In genomic region chr18:57373017-57373416, GRCh38 we compare ENCODE assay signal across 39 cellular contexts. TPM values are rescaled to one million over a fixed set of nuclear protein-coding genes. Genes with fewer than 3 reads are reported as not detected.
"Had no signal": no experiment of that assay in that cellular context is flagged by ENCODE, and none has a peak within 500 bp of the region (broad histone marks: within the 10 kb centered on the region; RNA-seq: fewer than 3 reads in every experiment).

No MANE protein-coding gene starts in this region.

- H3K27me3 ChIP-seq: adrenal gland, body of pancreas, brain microvascular endothelial cell had no signal

- H3K4me3 Mint-ChIP-seq: activated CD4-positive, alpha-beta memory T cell treated with anti-CD3 and anti-CD28 coated beads for 36 hours; activated CD4-positive, alpha-beta T cell treated with anti-CD3 and anti-CD28 coated beads, Interleukin-2, amount 10 ng/mL, durations not matched to agents 24 days and 14 days; activated CD8-positive, alpha-beta T cell treated with anti-CD3 and anti-CD28 coated beads for 36 hours; activated naive CD4-positive, alpha-beta T cell treated with anti-CD3 and anti-CD28 coated beads for 36 hours; activated naive CD8-positive, alpha-beta T cell treated with anti-CD3 and anti-CD28 coated beads for 36 hours; activated T-cell treated with anti-CD3 and anti-CD28 coated beads, Interleukin-2, amount 50 U/mL, for 4 hours; activated T-cell treated with anti-CD3 and anti-CD28 coated beads, Interleukin-2, amount 50 U/mL, for 72 hours; activated T-helper 1 cell treated with anti-CD3 and anti-CD28 coated beads, Interleukin-12 subunit alpha, Interleukin-12 subunit beta, Interleukin-2, Interleukin-4 antibody, amounts not matched to agents 30 ng/mL and 10 ng/mL and 1 ng/mL, durations not matched to agents 14 hours and 24 hours and 36 hours; activated T-helper 17 cell treated with anti-CD3 and anti-CD28 coated beads, Interleukin-2, amount 50 U/mL, for 72 hours; T-helper 1 cell treated with Interleukin-12 subunit alpha and Interleukin-12 subunit beta and Interleukin-4 antibody, amounts not matched to agents 30 μg/mL and 1 μg/mL, for 36 hours; T-helper 2 cell treated with Interferon-gamma antibody and Interleukin-4, amounts not matched to agents 5 μg/mL and 100 μg/mL, for 36 hours; WTC11 had no signal

- FAIRE-seq: astrocyte, colon, TTC549 had no signal

- H3K36me3 ChIP-seq: adrenal gland, brain microvascular endothelial cell, breast epithelium had no signal

- H3K9me3 Mint-ChIP-seq: activated CD4-positive, alpha-beta memory T cell treated with anti-CD3 and anti-CD28 coated beads for 36 hours; activated CD4-positive, alpha-beta T cell treated with anti-CD3 and anti-CD28 coated beads, Interleukin-2, amount 10 ng/mL, durations not matched to agents 24 days and 14 days; activated CD8-positive, alpha-beta T cell treated with anti-CD3 and anti-CD28 coated beads for 36 hours; activated naive CD4-positive, alpha-beta T cell treated with anti-CD3 and anti-CD28 coated beads for 36 hours; activated naive CD4-positive, alpha-beta T cell treated with anti-CD3 and anti-CD28 coated beads, Interleukin-2, amount 50 U/mL, for 72 hours; activated naive CD8-positive, alpha-beta T cell treated with anti-CD3 and anti-CD28 coated beads for 36 hours; activated T-cell treated with anti-CD3 and anti-CD28 coated beads, Interleukin-2, amount 50 U/mL, for 4 hours; activated T-helper 1 cell treated with anti-CD3 and anti-CD28 coated beads, Interleukin-12 subunit alpha, Interleukin-12 subunit beta, Interleukin-2, Interleukin-4 antibody, amounts not matched to agents 30 ng/mL and 10 ng/mL and 1 ng/mL, durations not matched to agents 14 hours and 24 hours and 36 hours; T-helper 1 cell treated with Interleukin-12 subunit alpha and Interleukin-12 subunit beta and Interleukin-4 antibody, amounts not matched to agents 30 μg/mL and 1 μg/mL, for 36 hours; T-helper 2 cell treated with Interferon-gamma antibody and Interleukin-4, amounts not matched to agents 5 μg/mL and 100 μg/mL, for 36 hours; WTC11 had no signal

- H3K4me1 ChIP-seq: adrenal gland, body of pancreas, breast epithelium had no signal

- H3K27ac ChIP-seq: adrenal gland, body of pancreas, brain microvascular endothelial cell, breast epithelium, VCaP had no signal

- DNase-seq: activated CD4-positive, alpha-beta memory T cell treated with anti-CD3 and anti-CD28 coated beads for 36 hours; activated CD4-positive, alpha-beta T cell treated with anti-CD3 and anti-CD28 coated beads for 4 hours; activated CD4-positive, alpha-beta T cell treated with anti-CD3 and anti-CD28 coated beads, Interleukin-2, amount 10 ng/mL, durations not matched to agents 24 days and 14 days; activated CD4-positive, alpha-beta T cell treated with anti-CD3 and anti-CD28 coated beads, Interleukin-2, amount 50 U/mL, for 1 hour; activated CD4-positive, alpha-beta T cell treated with anti-CD3 and anti-CD28 coated beads, Interleukin-2, amount 50 U/mL, for 4 hours; activated CD4-positive, CD25-positive, alpha-beta regulatory T cell; activated CD4-positive, CD25-positive, alpha-beta regulatory T cell treated with anti-CD3 and anti-CD28 coated beads, Interleukin-2, amount 50 U/mL, for 72 hours; activated CD8-positive, alpha-beta memory T cell treated with anti-CD3 and anti-CD28 coated beads, Interleukin-2, amount 50 U/mL, for 4 hours; activated CD8-positive, alpha-beta T cell treated with anti-CD3 and anti-CD28 coated beads for 36 hours; activated effector memory CD4-positive, alpha-beta T cell treated with anti-CD3 and anti-CD28 coated beads, Interleukin-2, amount 50 U/mL, for 16 hours; activated gamma-delta T cell treated with Interleukin-2 at 50 U/mL for 16 hours; activated naive CD4-positive, alpha-beta T cell; activated naive CD4-positive, alpha-beta T cell treated with anti-CD3 and anti-CD28 coated beads for 36 hours; activated naive CD4-positive, alpha-beta T cell treated with anti-CD3 and anti-CD28 coated beads, Interleukin-2, amount 50 U/mL, for 16 hours; activated naive CD8-positive, alpha-beta T cell treated with anti-CD3 and anti-CD28 coated beads for 36 hours; activated T-cell treated with anti-CD3 and anti-CD28 coated beads for 4 hours; activated T-cell treated with anti-CD3 and anti-CD28 coated beads, Interleukin-2, amount 50 U/mL, for 1 hour; activated T-cell treated with anti-CD3 and anti-CD28 coated beads, Interleukin-2, amount 50 U/mL, for 4 hours; activated T-cell treated with anti-CD3 and anti-CD28 coated beads, Interleukin-2, amount 50 U/mL, for 72 hours; adrenal gland; amniotic stem cell; aorta; body of pancreas; brain microvascular endothelial cell; central memory CD4-positive, alpha-beta T cell; T-helper 2 cell; T-helper 9 cell had no signal

- H3K4me3 ChIP-seq: adrenal gland, body of pancreas, breast epithelium had no signal

- ATAC-seq: activated CD8-positive, alpha-beta T cell treated with anti-CD3 and anti-CD28 coated beads for 36 hours; activated naive CD4-positive, alpha-beta T cell treated with anti-CD3 and anti-CD28 coated beads, Interleukin-2, amount 50 U/mL, for 72 hours; activated T-cell treated with anti-CD3 and anti-CD28 coated beads, Interleukin-2, amount 50 U/mL, for 4 hours; activated T-cell treated with anti-CD3 and anti-CD28 coated beads, Interleukin-2, amount 50 U/mL, for 72 hours; activated T-helper 17 cell treated with anti-CD3 and anti-CD28 coated beads, Interleukin-2, amount 50 U/mL, for 72 hours; body of pancreas; WTC11 had no signal

- H3K4me1 Mint-ChIP-seq: activated CD4-positive, alpha-beta T cell treated with anti-CD3 and anti-CD28 coated beads, Interleukin-2, amount 10 ng/mL, durations not matched to agents 24 days and 14 days; activated naive CD8-positive, alpha-beta T cell treated with anti-CD3 and anti-CD28 coated beads for 36 hours; activated T-helper 17 cell treated with anti-CD3 and anti-CD28 coated beads, Interleukin-2, amount 50 U/mL, for 72 hours; WTC11 had no signal

- H3K36me3 Mint-ChIP-seq: activated CD4-positive, alpha-beta memory T cell treated with anti-CD3 and anti-CD28 coated beads for 36 hours; activated naive CD4-positive, alpha-beta T cell treated with anti-CD3 and anti-CD28 coated beads, Interleukin-2, amount 50 U/mL, for 72 hours; activated naive CD8-positive, alpha-beta T cell treated with anti-CD3 and anti-CD28 coated beads for 36 hours; WTC11 had no signal

- H3K27ac Mint-ChIP-seq: activated CD4-positive, alpha-beta memory T cell treated with anti-CD3 and anti-CD28 coated beads for 36 hours; activated CD4-positive, alpha-beta T cell treated with anti-CD3 and anti-CD28 coated beads, Interleukin-2, amount 10 ng/mL, durations not matched to agents 24 days and 14 days; activated CD8-positive, alpha-beta T cell treated with anti-CD3 and anti-CD28 coated beads for 36 hours; activated naive CD4-positive, alpha-beta T cell treated with anti-CD3 and anti-CD28 coated beads for 36 hours; activated naive CD4-positive, alpha-beta T cell treated with anti-CD3 and anti-CD28 coated beads, Interleukin-2, amount 50 U/mL, for 72 hours; activated naive CD8-positive, alpha-beta T cell treated with anti-CD3 and anti-CD28 coated beads for 36 hours; activated T-cell treated with anti-CD3 and anti-CD28 coated beads, Interleukin-2, amount 50 U/mL, for 72 hours; activated T-helper 1 cell treated with anti-CD3 and anti-CD28 coated beads, Interleukin-12 subunit alpha, Interleukin-12 subunit beta, Interleukin-2, Interleukin-4 antibody, amounts not matched to agents 30 ng/mL and 10 ng/mL and 1 ng/mL, durations not matched to agents 14 hours and 24 hours and 36 hours; activated T-helper 17 cell treated with anti-CD3 and anti-CD28 coated beads, Interleukin-2, amount 50 U/mL, for 72 hours; T-helper 1 cell treated with Interleukin-12 subunit alpha and Interleukin-12 subunit beta and Interleukin-4 antibody, amounts not matched to agents 30 μg/mL and 1 μg/mL, for 36 hours; T-helper 2 cell treated with Interferon-gamma antibody and Interleukin-4, amounts not matched to agents 5 μg/mL and 100 μg/mL, for 36 hours; WTC11 had no signal

- H3K27me3 Mint-ChIP-seq: activated CD4-positive, alpha-beta T cell treated with anti-CD3 and anti-CD28 coated beads, Interleukin-2, amount 10 ng/mL, durations not matched to agents 24 days and 14 days had no signal

- H3K9me3 ChIP-seq: adrenal gland, body of pancreas, breast epithelium had no signal

RNA-seq across cellular contexts. Expression of gene ST8SIA3, which starts 20.7 kb away (rescaled TPM):
- total RNA-seq: activated CD4-positive, alpha-beta memory T cell treated with anti-CD3 and anti-CD28 coated beads for 36 hours; activated CD4-positive, alpha-beta T cell treated with anti-CD3 and anti-CD28 coated beads, Interleukin-2, amount 10 ng/mL, durations not matched to agents 24 days and 14 days; activated CD8-positive, alpha-beta memory T cell treated with anti-CD3 and anti-CD28 coated beads for 36 hours; activated CD8-positive, alpha-beta T cell treated with anti-CD3 and anti-CD28 coated beads for 36 hours; activated naive CD4-positive, alpha-beta T cell treated with anti-CD3 and anti-CD28 coated beads for 36 hours; activated naive CD4-positive, alpha-beta T cell treated with anti-CD3 and anti-CD28 coated beads, Interleukin-2, amount 50 U/mL, for 72 hours; activated naive CD8-positive, alpha-beta T cell treated with anti-CD3 and anti-CD28 coated beads for 36 hours; activated T-cell treated with anti-CD3 and anti-CD28 coated beads, Interleukin-2, amount 50 U/mL, for 4 hours; activated T-cell treated with anti-CD3 and anti-CD28 coated beads, Interleukin-2, amount 50 U/mL, for 72 hours; activated T-helper 1 cell treated with anti-CD3 and anti-CD28 coated beads, Interleukin-12 subunit alpha, Interleukin-12 subunit beta, Interleukin-2, Interleukin-4 antibody, amounts not matched to agents 30 ng/mL and 10 ng/mL and 1 ng/mL, durations not matched to agents 14 hours and 24 hours and 36 hours; activated T-helper 17 cell treated with anti-CD3 and anti-CD28 coated beads, Interleukin-2, amount 50 U/mL, for 72 hours; aorta; breast epithelium had no signal
